1 cellular context compared by ENCODE assay signal in genomic region chrX:30181353-30181752, GRCh38.
TF ChIP-seq lines count a peak whose summit lies in the region.

No MANE protein-coding gene starts in this region.

TF ChIP-seq in H1, 55 proteins besides CTCF, POLR2A, EP300 and RAD21 (continued from another document):
- no peak for TF ChIP-seq HDAC2 (IDR thresholded peaks at IDR 0.05; ENCODE audit: borderline replicate concordance in 1 of 2, low read depth in 2 of 2, low read length in 2 of 2)
- no peak for TF ChIP-seq TBP (IDR thresholded peaks at IDR 0.05; ENCODE audit: low read depth, low read length)
- TF ChIP-seq BCL11A (IDR thresholded peaks at IDR 0.05; ENCODE audit: low read depth in 2 of 2, low read length in 2 of 2) = no peak
- no peak for TF ChIP-seq NANOG (IDR thresholded peaks at IDR 0.05; ENCODE audit: insufficient read depth, low read depth, low read length, poor library complexity, severe bottlenecking)
- TF ChIP-seq ASH2L (IDR thresholded peaks at IDR 0.05; ENCODE audit: low read length) = no peak
- no peak for TF ChIP-seq SIRT6 (IDR thresholded peaks at IDR 0.05; ENCODE audit: low read length)
- TF ChIP-seq SAP30 (IDR thresholded peaks at IDR 0.05; ENCODE audit: insufficient read depth, insufficient replicate concordance, low read length) = no peak
- TF ChIP-seq JUN (IDR thresholded peaks at IDR 0.05; ENCODE audit: low read depth, low read length) = no peak
- no peak for TF ChIP-seq CHD2 (IDR thresholded peaks at IDR 0.05; ENCODE audit: low read length)
- TF ChIP-seq RBBP5 (IDR thresholded peaks at IDR 0.05; ENCODE audit: borderline replicate concordance, low read depth, low read length) = no peak
- no peak for TF ChIP-seq NRF1 (IDR thresholded peaks at IDR 0.05; ENCODE audit: low read depth, low read length)
- no peak for TF ChIP-seq ZNF274 (IDR thresholded peaks at IDR 0.05; ENCODE audit: borderline replicate concordance, extremely low read depth, low read length)
- no peak for TF ChIP-seq TEAD4 (IDR thresholded peaks at IDR 0.05; ENCODE audit: low read depth, low read length)
- TF ChIP-seq SP1 (IDR thresholded peaks at IDR 0.05; ENCODE audit: low read depth, low read length) = no peak
